In the genomic region with DNA sequence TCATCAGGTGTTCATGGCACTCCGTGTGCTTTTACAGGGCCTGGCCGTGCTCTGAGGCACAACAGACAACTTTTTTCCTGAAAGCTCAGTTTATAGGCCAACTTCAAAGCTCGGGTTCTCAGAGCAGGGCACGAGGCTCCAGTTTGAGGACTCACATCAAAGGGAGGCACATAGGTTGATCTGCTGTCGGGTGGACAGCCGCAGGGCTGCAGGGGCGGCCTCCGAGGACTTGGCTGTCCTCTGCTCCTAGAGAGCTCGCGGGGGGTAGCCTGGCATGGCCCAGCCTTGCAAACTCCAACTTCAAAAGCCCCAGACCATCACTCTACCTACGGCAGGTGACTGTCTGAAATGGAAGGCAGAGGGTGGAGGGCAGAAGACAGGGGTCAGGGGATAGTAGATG, we compare ENCODE assay signal across 1 cellular context.
TF ChIP-seq lines count a peak whose summit lies in the region.

No MANE protein-coding gene starts in this region.

TF ChIP-seq in HepG2, 621 proteins besides CTCF, POLR2A, EP300 and RAD21 (continued from another document):
- TF ChIP-seq SALL1 (CRISPR knock-in tag; IDR thresholded peaks at IDR 0.05), result 0 out of 2 replicates have a peak, but pooled peaks have one; percentile 12
- TF ChIP-seq BHLHE40 (IDR thresholded peaks at IDR 0.05; ENCODE audit: low read length), result peak; percentile 80
- no peak for TF ChIP-seq NAIF1 (CRISPR knock-in tag; IDR thresholded peaks at IDR 0.05; ENCODE audit: borderline replicate concordance)
- peak; percentile 83 for TF ChIP-seq TCF7 (IDR thresholded peaks at IDR 0.05; ENCODE audit: low read depth)
- TF ChIP-seq ZNF839 (CRISPR knock-in tag; IDR thresholded peaks at IDR 0.05; ENCODE audit: borderline replicate concordance), result no peak
- TF ChIP-seq, protein P1, sequence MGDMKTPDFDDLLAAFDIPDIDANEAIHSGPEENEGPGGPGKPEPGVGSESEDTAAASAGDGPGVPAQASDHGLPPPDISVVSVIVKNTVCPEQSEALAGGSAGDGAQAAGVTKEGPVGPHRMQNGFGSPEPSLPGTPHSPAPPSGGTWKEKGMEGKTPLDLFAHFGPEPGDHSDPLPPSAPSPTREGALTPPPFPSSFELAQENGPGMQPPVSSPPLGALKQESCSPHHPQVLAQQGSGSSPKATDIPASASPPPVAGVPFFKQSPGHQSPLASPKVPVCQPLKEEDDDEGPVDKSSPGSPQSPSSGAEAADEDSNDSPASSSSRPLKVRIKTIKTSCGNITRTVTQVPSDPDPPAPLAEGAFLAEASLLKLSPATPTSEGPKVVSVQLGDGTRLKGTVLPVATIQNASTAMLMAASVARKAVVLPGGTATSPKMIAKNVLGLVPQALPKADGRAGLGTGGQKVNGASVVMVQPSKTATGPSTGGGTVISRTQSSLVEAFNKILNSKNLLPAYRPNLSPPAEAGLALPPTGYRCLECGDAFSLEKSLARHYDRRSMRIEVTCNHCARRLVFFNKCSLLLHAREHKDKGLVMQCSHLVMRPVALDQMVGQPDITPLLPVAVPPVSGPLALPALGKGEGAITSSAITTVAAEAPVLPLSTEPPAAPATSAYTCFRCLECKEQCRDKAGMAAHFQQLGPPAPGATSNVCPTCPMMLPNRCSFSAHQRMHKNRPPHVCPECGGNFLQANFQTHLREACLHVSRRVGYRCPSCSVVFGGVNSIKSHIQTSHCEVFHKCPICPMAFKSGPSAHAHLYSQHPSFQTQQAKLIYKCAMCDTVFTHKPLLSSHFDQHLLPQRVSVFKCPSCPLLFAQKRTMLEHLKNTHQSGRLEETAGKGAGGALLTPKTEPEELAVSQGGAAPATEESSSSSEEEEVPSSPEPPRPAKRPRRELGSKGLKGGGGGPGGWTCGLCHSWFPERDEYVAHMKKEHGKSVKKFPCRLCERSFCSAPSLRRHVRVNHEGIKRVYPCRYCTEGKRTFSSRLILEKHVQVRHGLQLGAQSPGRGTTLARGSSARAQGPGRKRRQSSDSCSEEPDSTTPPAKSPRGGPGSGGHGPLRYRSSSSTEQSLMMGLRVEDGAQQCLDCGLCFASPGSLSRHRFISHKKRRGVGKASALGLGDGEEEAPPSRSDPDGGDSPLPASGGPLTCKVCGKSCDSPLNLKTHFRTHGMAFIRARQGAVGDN (CRISPR knock-in tag; IDR thresholded peaks at IDR 0.05), result peak; percentile 65
